Comparison of ENCODE assay signal across 8 cellular contexts in the genomic region with DNA sequence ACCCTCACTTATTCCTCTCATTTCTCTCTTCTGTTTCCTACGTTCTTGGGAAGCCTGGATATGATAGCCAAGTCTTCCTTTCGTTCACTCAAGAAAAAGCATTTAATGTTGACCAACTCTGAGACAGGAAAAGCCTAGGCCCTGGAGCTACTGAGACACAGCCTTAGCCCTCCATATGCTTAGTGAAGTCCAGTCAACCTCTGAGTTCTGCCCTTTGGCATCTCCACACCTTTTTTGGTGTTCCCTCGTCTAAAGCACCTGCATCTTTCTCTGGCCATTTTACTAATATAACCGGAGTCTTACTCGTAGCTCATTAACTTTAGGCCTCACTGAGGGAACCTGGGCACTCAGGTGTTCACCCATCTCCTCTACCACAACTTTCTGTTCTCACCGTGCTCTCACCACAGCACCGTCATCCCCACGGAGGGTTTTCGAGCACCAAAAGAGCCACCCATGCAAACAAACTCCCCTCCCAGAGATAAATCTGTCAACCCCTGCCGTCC. TPM values are rescaled to one million over a fixed set of nuclear protein-coding genes. Genes with fewer than 3 reads are reported as not detected.
DNase-seq lines count a peak whose midpoint lies in the region; ATAC-seq lines count a peak whose summit lies in the region.

No MANE protein-coding gene starts in this region.

- no peaks in the 10 kb centered on the region for H3K9me3 Mint-ChIP-seq in T-helper 2 cell treated with Interferon-gamma antibody and Interleukin-4, amounts not matched to agents 5 μg/mL and 100 μg/mL, for 36 hours
- H3K9me3 Mint-ChIP-seq in activated T-cell treated with anti-CD3 and anti-CD28 coated beads, Interleukin-2, amount 50 U/mL, for 24 hours = no peaks in the 10 kb centered on the region
- H3K9me3 Mint-ChIP-seq in stimulated activated effector memory CD8-positive, alpha-beta T cell treated with anti-CD3 and anti-CD28 coated beads, Interleukin-12 subunit alpha, Interleukin-12 subunit beta, amount 100 ng/mL, for 72 hours = peaks cover 3% of the 10 kb centered on the region

- no peaks in the 10 kb centered on the region for H3K4me1 ChIP-seq in right cardiac atrium (ENCODE audit: control insufficient read depth, insufficient read depth, low read length)

- peak overlapping the region; percentile 99 for H3K4me3 Mint-ChIP-seq in T-helper 2 cell treated with Interferon-gamma antibody and Interleukin-4, amounts not matched to agents 5 μg/mL and 100 μg/mL, for 36 hours
- peak overlapping the region; percentile 98 for H3K4me3 Mint-ChIP-seq in activated T-cell treated with anti-CD3 and anti-CD28 coated beads, Interleukin-2, amount 50 U/mL, for 24 hours
- peak overlapping the region; percentile 88 for H3K4me3 Mint-ChIP-seq in stimulated activated effector memory CD8-positive, alpha-beta T cell treated with anti-CD3 and anti-CD28 coated beads, Interleukin-12 subunit alpha, Interleukin-12 subunit beta, amount 100 ng/mL, for 72 hours

- intact Hi-C loops in right cardiac atrium (cut with DNase I) = no loop called here

- no peak for DNase-seq in T-helper 2 cell treated with Interferon-gamma antibody and Interleukin-4, amounts not matched to agents 5 μg/mL and 100 μg/mL, for 36 hours (ENCODE audit: low spot score)
- no peak for DNase-seq in T-helper 2 cell
- DNase-seq in activated T-cell treated with anti-CD3 and anti-CD28 coated beads, Interleukin-2, amount 50 U/mL, for 24 hours = no peak
- no peak for DNase-seq in right cardiac atrium
- no peak for DNase-seq in stimulated activated effector memory CD8-positive, alpha-beta T cell treated with anti-CD3 and anti-CD28 coated beads, Interleukin-12 subunit alpha, Interleukin-12 subunit beta, amount 100 ng/mL, for 72 hours (ENCODE audit: low spot score in 2 of 2)
- DNase-seq in RPMI8226 = no peak
- DNase-seq in stimulated activated CD4-positive, alpha-beta T cell treated with anti-CD3 and anti-CD28 coated beads, Interleukin-4, amount 100 ng/mL, for 4 hours = no peak

- H3K27ac ChIP-seq in right cardiac atrium (ENCODE audit: low read length) = peak overlapping the region; percentile 24

- H3K27ac Mint-ChIP-seq in T-helper 2 cell treated with Interferon-gamma antibody and Interleukin-4, amounts not matched to agents 5 μg/mL and 100 μg/mL, for 36 hours = peak overlapping the region; percentile 99
- peak overlapping the region; percentile 98 for H3K27ac Mint-ChIP-seq in activated T-cell treated with anti-CD3 and anti-CD28 coated beads, Interleukin-2, amount 50 U/mL, for 24 hours
- peak overlapping the region; percentile 95 for H3K27ac Mint-ChIP-seq in stimulated activated effector memory CD8-positive, alpha-beta T cell treated with anti-CD3 and anti-CD28 coated beads, Interleukin-12 subunit alpha, Interleukin-12 subunit beta, amount 100 ng/mL, for 72 hours

- H3K4me1 Mint-ChIP-seq in T-helper 2 cell treated with Interferon-gamma antibody and Interleukin-4, amounts not matched to agents 5 μg/mL and 100 μg/mL, for 36 hours (ENCODE audit: low read depth) = peaks cover 32% of the 10 kb centered on the region
- peaks cover 63% of the 10 kb centered on the region for H3K4me1 Mint-ChIP-seq in activated T-cell treated with anti-CD3 and anti-CD28 coated beads, Interleukin-2, amount 50 U/mL, for 24 hours (ENCODE audit: low read depth)
- H3K4me1 Mint-ChIP-seq in stimulated activated effector memory CD8-positive, alpha-beta T cell treated with anti-CD3 and anti-CD28 coated beads, Interleukin-12 subunit alpha, Interleukin-12 subunit beta, amount 100 ng/mL, for 72 hours = peaks cover 41% of the 10 kb centered on the region

- H3K9me3 ChIP-seq in right cardiac atrium (ENCODE audit: control insufficient read depth, low read length) = no peaks in the 10 kb centered on the region

- H3K27me3 ChIP-seq in right cardiac atrium (ENCODE audit: control insufficient read depth, insufficient read depth) = no peaks in the 10 kb centered on the region

- 12% methylated on average over 10 of the region's 10 CpGs for WGBS in right cardiac atrium

- ATAC-seq in HG02981 (IDR thresholded peaks at IDR 0.05; ENCODE audit: unreplicated experiment) (peak; percentile 43), right cardiac atrium (no peak)
- ATAC-seq in stimulated activated effector memory CD8-positive, alpha-beta T cell treated with anti-CD3 and anti-CD28 coated beads, Interleukin-12 subunit alpha, Interleukin-12 subunit beta, amount 100 ng/mL, for 72 hours = peak; percentile 29

- H3K4me3 ChIP-seq in right cardiac atrium (ENCODE audit: low read length) = peak overlapping the region; percentile 77

- no peaks in the 10 kb centered on the region for H3K27me3 Mint-ChIP-seq in T-helper 2 cell treated with Interferon-gamma antibody and Interleukin-4, amounts not matched to agents 5 μg/mL and 100 μg/mL, for 36 hours (ENCODE audit: low read depth)
- no peaks in the 10 kb centered on the region for H3K27me3 Mint-ChIP-seq in activated T-cell treated with anti-CD3 and anti-CD28 coated beads, Interleukin-2, amount 50 U/mL, for 24 hours

- H3K36me3 Mint-ChIP-seq in T-helper 2 cell treated with Interferon-gamma antibody and Interleukin-4, amounts not matched to agents 5 μg/mL and 100 μg/mL, for 36 hours (ENCODE audit: low read depth) = peaks cover 26% of the 10 kb centered on the region
- H3K36me3 Mint-ChIP-seq in activated T-cell treated with anti-CD3 and anti-CD28 coated beads, Interleukin-2, amount 50 U/mL, for 24 hours (ENCODE audit: low read depth) = peaks cover 52% of the 10 kb centered on the region
- H3K36me3 Mint-ChIP-seq in stimulated activated effector memory CD8-positive, alpha-beta T cell treated with anti-CD3 and anti-CD28 coated beads, Interleukin-12 subunit alpha, Interleukin-12 subunit beta, amount 100 ng/mL, for 72 hours = peaks cover 18% of the 10 kb centered on the region

RNA-seq across cellular contexts. Expression of gene MTHFS, which starts 0.6 kb away (rescaled TPM):
- total RNA-seq in right cardiac atrium = 10 to 100 TPM; 12.3 to 20.1 (median 16.3) TPM
- 35.2 TPM for polyA plus RNA-seq in right cardiac atrium

Comparison
In these comparisons a context has a peak if more than half of its experiments do, and no peak if none do; other contexts are left out.
1. ATAC-seq: peak in HG02981 (single experiment) and stimulated activated effector memory CD8-positive, alpha-beta T cell treated with anti-CD3 and anti-CD28 coated beads, Interleukin-12 subunit alpha, Interleukin-12 subunit beta, amount 100 ng/mL, for 72 hours (single experiment); none in right cardiac atrium (0 of 2).
2. Peak in every context shown above with its lines, with median percentiles within 50 percentile points of each other: H3K27ac Mint-ChIP-seq and H3K4me3 Mint-ChIP-seq.